ENCODE assay signal across 28 cellular contexts in genomic region chr19:44735011-44735410, GRCh38. TPM values are rescaled to one million over a fixed set of nuclear protein-coding genes. Genes with fewer than 3 reads are reported as not detected.
DNase-seq lines count a peak whose midpoint lies in the region; ATAC-seq, FAIRE-seq and TF ChIP-seq lines count a peak whose summit lies in the region.
"Had no signal": no experiment of that assay in that cellular context is flagged by ENCODE, and none has a peak within 500 bp of the region (broad histone marks: within the 10 kb centered on the region; RNA-seq: fewer than 3 reads in every experiment).

No MANE protein-coding gene starts in this region.

- TF ChIP-seq POLR2A in A549 (IDR thresholded peaks at IDR 0.05; ENCODE audit: low read length) (no peak), HCT116 (IDR thresholded peaks at IDR 0.05; ENCODE audit: borderline replicate concordance, extremely low read depth, insufficient read depth, insufficient read length) (no peak), GM18505 (IDR thresholded peaks at IDR 0.05; ENCODE audit: borderline replicate concordance, extremely low read depth, insufficient read depth, insufficient read length) (no peak)

- peak overlapping the region; percentile 13 for H2AFZ ChIP-seq in HCT116 (ENCODE audit: low read depth, low read length, poor library complexity, severe bottlenecking)

- BruUV-seq in HCT116 (replicated peaks; lab: Mats Ljungman, UMichigan): no TSS peak

- TF ChIP-seq CTCF in A549 (IDR thresholded peaks at IDR 0.05) (no peak), HCT116 (IDR thresholded peaks at IDR 0.05 in 2 of 3, conservative IDR thresholded peaks at IDR 0.05 in 1 of 3; ENCODE audit: borderline replicate concordance in 1 of 3, insufficient read depth in 1 of 3, low read depth in 2 of 3, low read length in 2 of 3) (no peak), endodermal cell (conservative IDR thresholded peaks at IDR 0.05) (no peak), omental fat pad (IDR thresholded peaks at IDR 0.05) (no peak)

- peak overlapping the region; percentile 2; the same call in 1 of the 3 replicates for H3K4me2 ChIP-seq in A549
- H3K4me2 ChIP-seq in HCT116 (ENCODE audit: low read length): peak overlapping the region; percentile 60
- H3K4me2 ChIP-seq: KMS-11 had no signal

- H3K27me3 Mint-ChIP-seq in endodermal cell (ENCODE audit: insufficient read depth): peaks cover 33% of the 10 kb centered on the region
- H3K27me3 Mint-ChIP-seq: activated naive CD8-positive, alpha-beta T cell treated with anti-CD3 and anti-CD28 coated beads, Interleukin-2, amount 50 U/mL, for 24 hours had no signal

- no peak overlapping the region for H3K4me3 ChIP-seq in A549
- no peak overlapping the region for H3K4me3 ChIP-seq in HCT116 (replicated peaks in 1 of 2; ENCODE audit: low read depth in 1 of 2, low read length in 2 of 2)
- no peak overlapping the region for H3K4me3 ChIP-seq in endodermal cell (ENCODE audit: low read length)
- H3K4me3 ChIP-seq: left lung, psoas muscle, testis, vagina had no signal

- no peak overlapping the region for H3K27ac Mint-ChIP-seq in endodermal cell
- H3K27ac Mint-ChIP-seq: activated CD4-positive, alpha-beta T cell treated with anti-CD3 and anti-CD28 coated beads, Interleukin-2, amount 10 ng/mL, durations not matched to agents 24 days and 14 days; activated naive CD8-positive, alpha-beta T cell treated with anti-CD3 and anti-CD28 coated beads, Interleukin-2, amount 50 U/mL, for 24 hours had no signal

- no peak overlapping the region for H3K4me3 Mint-ChIP-seq in endodermal cell
- H3K4me3 Mint-ChIP-seq: activated CD4-positive, alpha-beta T cell treated with anti-CD3 and anti-CD28 coated beads, Interleukin-2, amount 10 ng/mL, durations not matched to agents 24 days and 14 days; activated naive CD8-positive, alpha-beta T cell treated with anti-CD3 and anti-CD28 coated beads, Interleukin-2, amount 50 U/mL, for 24 hours; CD14-positive monocyte; neural crest cell had no signal

- TF ChIP-seq RAD21 in A549 (conservative IDR thresholded peaks at IDR 0.05 in 1 of 2, IDR thresholded peaks at IDR 0.05 in 1 of 2) (no peak), HCT116 (IDR thresholded peaks at IDR 0.05; ENCODE audit: low read depth) (no peak)

- H3K9me2 ChIP-seq in HCT116 (ENCODE audit: insufficient read depth): no peaks in the 10 kb centered on the region

- no peak for ATAC-seq in A549
- ATAC-seq in HCT116: peak; percentile 65
- no peak for ATAC-seq in GM18505 (IDR thresholded peaks at IDR 0.05; ENCODE audit: unreplicated experiment)
- ATAC-seq in GM19328 (IDR thresholded peaks at IDR 0.05; ENCODE audit: unreplicated experiment): no peak
- ATAC-seq in omental fat pad (ENCODE audit: low FRiP score): no peak
- ATAC-seq: activated naive CD8-positive, alpha-beta T cell treated with anti-CD3 and anti-CD28 coated beads, Interleukin-2, amount 50 U/mL, for 24 hours; left lung; psoas muscle had no signal

- DNase-seq in A549 (ENCODE audit: low read depth in 1 of 2, low spot score in 1 of 2): peak in 1 of 2 experiments; percentile 52
- no peak for DNase-seq in HCT116 (ENCODE audit: low read depth, low spot score)
- DNase-seq in SW480 (ENCODE audit: low spot score): peak; percentile 46
- DNase-seq in iPS-NIHi7 (ENCODE audit: extremely low spot score): peak; percentile 1
- no peak for DNase-seq in endodermal cell
- no peak for DNase-seq in omental fat pad (ENCODE audit: low spot score)
- DNase-seq: activated CD4-positive, alpha-beta T cell treated with anti-CD3 and anti-CD28 coated beads, Interleukin-2, amount 10 ng/mL, durations not matched to agents 24 days and 14 days; activated naive CD8-positive, alpha-beta T cell treated with anti-CD3 and anti-CD28 coated beads, Interleukin-2, amount 50 U/mL, for 24 hours; glutamatergic neuron; left lung; NCI-H1694 treated with DMSO at 0.1 percent for 48 hours; NCI-H226; NCI-H774; psoas muscle; SHP77 treated with DMSO at 0.1 percent for 48 hours; stimulated activated CD4-positive, alpha-beta T cell treated with anti-CD3 and anti-CD28 coated beads, Interleukin-1b, Interleukin-23, amount 100 ng/mL, for 48 hours; T-helper 1 cell; testis had no signal

- no peak for FAIRE-seq in A549 (lab: Jason Lieb, UNC)
- FAIRE-seq: colon, G401.6 had no signal

- POLR2A ChIA-PET in A549 (lab: Yijun Ruan, JAX) (no interaction called here), HCT116 (lab: Charles Lee) (interaction anchor here (1.0 to 1.2 kb wide), 2 partner anchors 14 to 147 kb away, joined by 3 to 5 read pairs; no protein-coding TSS in a partner anchor)

- no peak overlapping the region for H3K9ac ChIP-seq in HCT116 (ENCODE audit: low read length)
- no peak overlapping the region for H3K9ac ChIP-seq in endodermal cell (ENCODE audit: extremely low read depth, low read length, poor library complexity, severe bottlenecking)
- H3K9ac ChIP-seq: KMS-11 had no signal

- no peaks in the 10 kb centered on the region for H3K36me3 ChIP-seq in HCT116 (ENCODE audit: control insufficient read depth in 1 of 2, insufficient read depth in 2 of 2, low read length in 2 of 2)
- H3K36me3 ChIP-seq in endodermal cell (ENCODE audit: control insufficient read depth, insufficient read depth, low read length): no peaks in the 10 kb centered on the region
- H3K36me3 ChIP-seq: left lung, vagina had no signal

- intact Hi-C loops in HCT116 (cut with micrococcal nuclease): no loop called here

- RAD21 ChIA-PET in HCT116 (lab: Charles Lee; ENCODE audit: low non-redundant PET in 1 of 2, low total read pairs in 2 of 2, uncharacterized antibody in 2 of 2, unreplicated experiment in 2 of 2): interaction anchor here (0.7 kb wide), 3 partner anchors 9 to 109 kb away, joined by 4 to 10 read pairs (median 6); no protein-coding TSS in a partner anchor

- H4K20me1 ChIP-seq in HCT116 (ENCODE audit: insufficient read depth): no peaks in the 10 kb centered on the region

- H3K27me3 ChIP-seq in HCT116 (ENCODE audit: insufficient read depth, low read length): no peaks in the 10 kb centered on the region
- H3K27me3 ChIP-seq in endodermal cell (ENCODE audit: control insufficient read depth, insufficient read depth, low read length, poor library complexity, severe bottlenecking): no peaks in the 10 kb centered on the region
- H3K27me3 ChIP-seq: left lung, testis, vagina had no signal

- H3K27ac ChIP-seq in A549: peak overlapping the region; percentile 92 to 99
- H3K27ac ChIP-seq in HCT116 (ENCODE audit: low read depth, low read length): no peak overlapping the region
- no peak overlapping the region for H3K27ac ChIP-seq in endodermal cell (ENCODE audit: low read depth, low read length)
- H3K27ac ChIP-seq: KMS-11, left lung, psoas muscle, testis, vagina had no signal

- 65% methylated on average over 5 of the region's 5 CpGs for WGBS in A549 (ENCODE audit: missing lambda C conversion rate)
- 70 to 74% methylated on average over 5 of the region's 5 CpGs for WGBS in endodermal cell (ENCODE audit: insufficient coverage in 1 of 2, insufficient read length in 1 of 2), 2 experiments

- no peaks in the 10 kb centered on the region for H3K79me2 ChIP-seq in HCT116 (ENCODE audit: insufficient read depth, low read length)

- no peaks in the 10 kb centered on the region for H3K36me3 Mint-ChIP-seq in endodermal cell (ENCODE audit: low read depth)

- H3K4me1 Mint-ChIP-seq in endodermal cell: peaks cover 2% of the 10 kb centered on the region
- H3K4me1 Mint-ChIP-seq: neural crest cell had no signal

- no peaks in the 10 kb centered on the region for H3K9me3 Mint-ChIP-seq in endodermal cell
- H3K9me3 Mint-ChIP-seq: activated CD4-positive, alpha-beta T cell treated with anti-CD3 and anti-CD28 coated beads, Interleukin-2, amount 10 ng/mL, durations not matched to agents 24 days and 14 days; activated naive CD8-positive, alpha-beta T cell treated with anti-CD3 and anti-CD28 coated beads, Interleukin-2, amount 50 U/mL, for 24 hours; neural crest cell had no signal

- TF ChIP-seq EP300 in A549 (IDR thresholded peaks at IDR 0.05): no peak

- CTCF ChIA-PET in A549 (lab: Yijun Ruan, JAX) (interaction anchor here (6.3 to 42.5 kb wide), 2 partner anchors 11 to 38 kb away, joined by 103 to 1899 read pairs; partner anchors contain the start of genes BCL3 and CBLC), HCT116 (lab: Charles Lee) (interaction anchor here (1.2 to 2.0 kb wide), 2 partner anchors 11 to 36 kb away, joined by 5 to 8 read pairs; no protein-coding TSS in a partner anchor)

- H3K9me3 ChIP-seq in A549 (no peaks in the 10 kb centered on the region), HCT116 (ENCODE audit: control insufficient read depth in 1 of 2, insufficient read depth in 1 of 2, low read depth in 1 of 2, low read length in 2 of 2) (no peaks in the 10 kb centered on the region), endodermal cell (ENCODE audit: control insufficient read depth, low read length) (no peaks in the 10 kb centered on the region)
- H3K9me3 ChIP-seq: left lung, psoas muscle, testis, vagina had no signal

- H3K4me1 ChIP-seq in A549 (peaks cover 57% of the 10 kb centered on the region), HCT116 (ENCODE audit: control insufficient read depth in 1 of 2, insufficient read depth in 2 of 2, low read length in 2 of 2) (peaks cover 43 to 55% of the 10 kb centered on the region in 2 experiments), endodermal cell (ENCODE audit: control insufficient read depth, insufficient read depth, low read length) (no peaks in the 10 kb centered on the region)
- H3K4me1 ChIP-seq: vagina had no signal

RNA-seq across cellular contexts. Expression of gene BCL3, which starts 13.5 kb away (rescaled TPM):
- polyA plus RNA-seq in A549 (2011; rRNA removed): 22.6 and 25.3 TPM in 2 replicates
- 103 and 138 TPM in 2 replicates for polyA plus RNA-seq in A549 (2012; cell fraction: cytosol; rRNA removed)
- 302 and 387 TPM in 2 replicates for polyA plus RNA-seq in A549 (2012; cell fraction: nucleus; rRNA removed)
- polyA plus RNA-seq in A549 (2017; fragmentation: RNase III; extraction: RNeasy Plus Mini Kit Qiagen cat#74134 plus additional on column Dnase treatment): 49.6 to 80.7 TPM (median 72.1 TPM) in 3 replicates
- 27.4 and 33.8 TPM in 2 replicates for polyA minus RNA-seq in A549 (2011; rRNA and poly(A)+ RNA removed)
- 37.9 TPM for total RNA-seq in HCT116 (2021; ENCODE audit: unreplicated experiment)
- 33.1 and 43.5 TPM in 2 replicates for polyA plus RNA-seq in HCT116 (2012)
- total RNA-seq in endodermal cell: 1 to 10 TPM; 1.8 to 6.2 TPM
- 2.0 TPM for polyA plus RNA-seq in endodermal cell (2013, experiment 1 of 2)
- 3.0 TPM for polyA plus RNA-seq in endodermal cell (2013, experiment 2 of 2)
- total RNA-seq in omental fat pad: 100 to 1,000 TPM in 1 of 4 donors, 10 to 100 TPM in 3; 12.2 to 113 (median 46.2) TPM

RNA-seq across cellular contexts. Expression of gene CEACAM16, which starts 36.1 kb away (rescaled TPM):
- polyA plus RNA-seq in A549 (2011; rRNA removed): not detected in 2 replicates
- polyA plus RNA-seq in A549 (2012; cell fraction: cytosol; rRNA removed): 0.03 TPM in 1 of 2 replicates, not detected in the other
- polyA plus RNA-seq in A549 (2012; cell fraction: nucleus; rRNA removed): 0.34 and 0.50 TPM in 2 replicates
- 0.08 to 0.11 TPM in 2 of 3 replicates, not detected in the other for polyA plus RNA-seq in A549 (2017; fragmentation: RNase III; extraction: RNeasy Plus Mini Kit Qiagen cat#74134 plus additional on column Dnase treatment)
- 0.34 and 0.58 TPM in 2 replicates for polyA minus RNA-seq in A549 (2011; rRNA and poly(A)+ RNA removed)
- total RNA-seq in HCT116 (2021; ENCODE audit: unreplicated experiment): not detected
- not detected in 2 replicates for polyA plus RNA-seq in HCT116 (2012)
- total RNA-seq in endodermal cell: not detected
- polyA plus RNA-seq in endodermal cell (2013, experiment 1 of 2): not detected
- polyA plus RNA-seq in endodermal cell (2013, experiment 2 of 2): not detected
- total RNA-seq in omental fat pad: not detected
- total RNA-seq: activated CD4-positive, alpha-beta T cell treated with anti-CD3 and anti-CD28 coated beads, Interleukin-2, amount 10 ng/mL, durations not matched to agents 24 days and 14 days; HT1080; mononuclear cell; neural crest cell; psoas muscle; vagina had no signal
- polyA plus RNA-seq: CD14-positive monocyte had no signal

RNA-seq across cellular contexts. Expression of gene CBLC, which starts 42.7 kb away (rescaled TPM):
- polyA plus RNA-seq in A549 (2011; rRNA removed) (not detected in 2 replicates), A549 (2017; fragmentation: RNase III; extraction: RNeasy Plus Mini Kit Qiagen cat#74134 plus additional on column Dnase treatment) (not detected in 3 replicates)
- polyA plus RNA-seq in A549 (2012; cell fraction: cytosol; rRNA removed): 0.09 and 0.16 TPM in 2 replicates
- 0.16 and 0.21 TPM in 2 replicates for polyA plus RNA-seq in A549 (2012; cell fraction: nucleus; rRNA removed)
- 0.29 TPM in 1 of 2 replicates, not detected in the other for polyA minus RNA-seq in A549 (2011; rRNA and poly(A)+ RNA removed)
- total RNA-seq in HCT116 (2021; ENCODE audit: unreplicated experiment) (54.3 TPM), endodermal cell (10 to 100 TPM in 1 of 2 donors, 1 to 10 TPM in 1; 6.6 to 15.5 TPM), omental fat pad (under 1 TPM in 1 of 4 donors, not detected in 3; 0.46 TPM)
- polyA plus RNA-seq in HCT116 (2012): 54.5 and 58.3 TPM in 2 replicates
- 1.9 TPM for polyA plus RNA-seq in endodermal cell (2013, experiment 1 of 2)
- 0.83 TPM for polyA plus RNA-seq in endodermal cell (2013, experiment 2 of 2)
- total RNA-seq: activated CD4-positive, alpha-beta T cell treated with anti-CD3 and anti-CD28 coated beads, Interleukin-2, amount 10 ng/mL, durations not matched to agents 24 days and 14 days; HT1080; mononuclear cell; neural crest cell had no signal
- polyA plus RNA-seq: CD14-positive monocyte had no signal

Comparison
In these comparisons a context has a peak if more than half of its experiments do, and no peak if none do; other contexts are left out.
1. DNase-seq: peak in SW480 (single experiment) and iPS-NIHi7 (single experiment); none in HCT116 (single experiment), endodermal cell (single experiment) and omental fat pad (single experiment).
2. H3K27ac ChIP-seq: peak in A549 (2 of 2); none in HCT116 (single experiment) and endodermal cell (single experiment).
3. RNA of gene CBLC, which starts 42.7 kb away (total RNA-seq): 54.3 TPM in HCT116 (single experiment) and 6.6 to 15.5 TPM in endodermal cell; 0.46 TPM in omental fat pad; every median in the first group is over 4 times any median in the second.
4. Of the 6 proteins assayed by ChIP-seq in both A549 and HCT116: peak only in A549: none; only in HCT116: none; in both: MAX; in neither: 5.